32 cellular contexts compared by ENCODE assay signal in the genomic region with DNA sequence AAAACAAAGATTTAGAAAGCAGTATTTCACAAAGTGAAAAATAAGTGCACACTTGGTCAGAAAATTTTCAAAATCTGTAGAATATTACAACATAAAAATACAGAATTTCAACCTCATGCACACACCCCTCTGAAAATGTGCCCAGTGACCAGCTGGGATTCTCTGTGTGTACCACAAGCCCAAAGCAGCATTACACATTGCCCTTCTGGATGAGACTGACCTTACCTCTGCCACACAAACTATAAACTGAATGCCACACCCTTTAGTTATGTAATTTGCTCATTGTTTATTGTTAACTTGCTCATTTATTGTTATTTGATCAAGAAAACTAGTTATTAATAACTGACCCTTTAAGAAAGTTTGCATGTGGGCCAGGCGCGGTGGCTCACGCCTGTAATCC.
"Had no signal": no experiment of that assay in that cellular context is flagged by ENCODE, and none has a peak within 500 bp of the region (broad histone marks: within the 10 kb centered on the region; RNA-seq: fewer than 3 reads in every experiment).

No MANE protein-coding gene starts in this region.

- H3K27me3 ChIP-seq: foreskin keratinocyte, gastroesophageal sphincter, heart right ventricle, ovary, spleen, tibial nerve, upper lobe of left lung had no signal

- H3K4me1 Mint-ChIP-seq: stimulated activated memory B cell treated with anti-CD40 and anti-IgM and Interleukin-4, amounts not matched to agents 10 μg/mL and 1 μg/mL and 100 μg/mL, for 72 hours had no signal

- H3K4me1 ChIP-seq: gastroesophageal sphincter, heart right ventricle, spleen, tibial nerve, upper lobe of left lung had no signal

- H3K27ac ChIP-seq: foreskin keratinocyte, gastroesophageal sphincter, heart right ventricle, ovary, spleen, tibial nerve, upper lobe of left lung had no signal

- FAIRE-seq: endometrium, urothelium cell line had no signal

- H3K27ac Mint-ChIP-seq: effector memory CD8-positive, alpha-beta T cell; immature natural killer cell; mesothelial cell of epicardium; naive thymus-derived CD8-positive, alpha-beta T cell; nephron progenitor cell; stimulated activated memory B cell treated with anti-CD40 and anti-IgM and Interleukin-4, amounts not matched to agents 10 μg/mL and 1 μg/mL and 100 μg/mL, for 72 hours; stimulated activated naive CD8-positive, alpha-beta T cell treated with anti-CD3 and anti-CD28 coated beads, Interleukin-15, Interleukin-2, amounts not matched to agents 100 ng/mL and 50 ng/mL, for 24 hours had no signal

- H3K9me3 Mint-ChIP-seq: effector memory CD8-positive, alpha-beta T cell; immature natural killer cell; mesothelial cell of epicardium; naive thymus-derived CD8-positive, alpha-beta T cell; stimulated activated memory B cell treated with anti-CD40 and anti-IgM and Interleukin-4, amounts not matched to agents 10 μg/mL and 1 μg/mL and 100 μg/mL, for 72 hours; stimulated activated naive CD8-positive, alpha-beta T cell treated with anti-CD3 and anti-CD28 coated beads, Interleukin-15, Interleukin-2, amounts not matched to agents 100 ng/mL and 50 ng/mL, for 24 hours had no signal

- H3K27me3 Mint-ChIP-seq: effector memory CD8-positive, alpha-beta T cell; naive thymus-derived CD8-positive, alpha-beta T cell; stimulated activated memory B cell treated with anti-CD40 and anti-IgM and Interleukin-4, amounts not matched to agents 10 μg/mL and 1 μg/mL and 100 μg/mL, for 72 hours; stimulated activated naive CD8-positive, alpha-beta T cell treated with anti-CD3 and anti-CD28 coated beads, Interleukin-15, Interleukin-2, amounts not matched to agents 100 ng/mL and 50 ng/mL, for 24 hours had no signal

- ATAC-seq: effector memory CD8-positive, alpha-beta T cell; foreskin keratinocyte; gastroesophageal sphincter; heart right ventricle; left ventricle myocardium superior; naive thymus-derived CD8-positive, alpha-beta T cell; sciatic nerve; stimulated activated memory B cell treated with anti-CD40 and anti-IgM and Interleukin-4, amounts not matched to agents 10 μg/mL and 1 μg/mL and 100 μg/mL, for 72 hours had no signal

- DNase-seq: caudate nucleus; cerebellar nuclear complex; cortex of kidney; effector memory CD8-positive, alpha-beta T cell; erythroblast; foreskin keratinocyte; glutamatergic neuron; heart right ventricle; hypothalamus; immature natural killer cell; islet precursor cell; kidney glomerular epithelial cell; left ventricle myocardium superior; mesenchymal stem cell; naive thymus-derived CD8-positive, alpha-beta T cell; nephron progenitor cell; nucleus accumbens; ovary; retina; spleen; stimulated activated CD4-positive, alpha-beta T cell treated with anti-CD3 and anti-CD28 coated beads, Interleukin-4, amount 100 ng/mL, for 4 hours; upper lobe of left lung had no signal

- H3K9me3 ChIP-seq: gastroesophageal sphincter, heart right ventricle, ovary, spleen, thoracic aorta, tibial nerve, upper lobe of left lung had no signal

- H3K36me3 Mint-ChIP-seq: mesothelial cell of epicardium had no signal

- H3K4me3 Mint-ChIP-seq: effector memory CD8-positive, alpha-beta T cell; immature natural killer cell; mesothelial cell of epicardium; naive thymus-derived CD8-positive, alpha-beta T cell; nephron progenitor cell; stimulated activated memory B cell treated with anti-CD40 and anti-IgM and Interleukin-4, amounts not matched to agents 10 μg/mL and 1 μg/mL and 100 μg/mL, for 72 hours; stimulated activated naive CD8-positive, alpha-beta T cell treated with anti-CD3 and anti-CD28 coated beads, Interleukin-15, Interleukin-2, amounts not matched to agents 100 ng/mL and 50 ng/mL, for 24 hours had no signal

- H3K4me3 ChIP-seq: gastroesophageal sphincter, heart right ventricle, lung, ovary, spleen, thoracic aorta, tibial nerve, upper lobe of left lung had no signal

- H3K36me3 ChIP-seq: gastroesophageal sphincter, heart right ventricle, ovary, thoracic aorta, upper lobe of left lung had no signal
